Comparison of ENCODE assay signal across 24 cellular contexts in genomic region chr11:70377645-70378044, GRCh38.
"Had no signal": no experiment of that assay in that cellular context is flagged by ENCODE, and none has a peak within 500 bp of the region (broad histone marks: within the 10 kb centered on the region; RNA-seq: fewer than 3 reads in every experiment).

No MANE protein-coding gene starts in this region.

- DNase-seq: activated B cell treated with CpG ODN at 0.5 μM for 24 hours; activated CD4-positive, alpha-beta T cell treated with anti-CD3 and anti-CD28 coated beads for 48 hours; activated CD4-positive, alpha-beta T cell treated with anti-CD3 and anti-CD28 coated beads, Interleukin-2, amount 50 U/mL, for 1 hour; activated CD4-positive, alpha-beta T cell treated with anti-CD3 and anti-CD28 coated beads, Interleukin-2, amount 50 U/mL, for 48 hours; activated CD8-positive, alpha-beta memory T cell treated with anti-CD3 and anti-CD28 coated beads for 24 hours; activated CD8-positive, alpha-beta T cell treated with anti-CD3 and anti-CD28 coated beads for 36 hours; activated effector memory CD4-positive, alpha-beta T cell treated with Interleukin-2 at 50 U/mL for 16 hours; activated gamma-delta T cell treated with Interleukin-2 at 50 U/mL for 16 hours; activated naive CD4-positive, alpha-beta T cell treated with anti-CD3 and anti-CD28 coated beads, Interleukin-2, amount 50 U/mL, for 16 hours; activated naive CD4-positive, alpha-beta T cell treated with Interleukin-2 at 50 U/mL for 16 hours; activated T-cell treated with anti-CD3 and anti-CD28 coated beads, Interleukin-2, amount 50 U/mL, for 4 hours; amygdala; body of pancreas; caudate nucleus; colonic mucosa; effector CD8-positive, alpha-beta T cell; head of caudate nucleus; T-cell; T1000; WERI-Rb-1 had no signal

- H3K9me3 Mint-ChIP-seq: activated B cell treated with CpG ODN at 0.5 μM for 24 hours; activated CD8-positive, alpha-beta T cell treated with anti-CD3 and anti-CD28 coated beads for 36 hours; activated T-cell treated with anti-CD3 and anti-CD28 coated beads, Interleukin-2, amount 50 U/mL, for 4 hours; activated T-helper 17 cell treated with anti-CD3 and anti-CD28 coated beads, Interleukin-2, amount 50 U/mL, for 72 hours; T-cell; T-helper 1 cell treated with Interleukin-12 subunit alpha and Interleukin-12 subunit beta and Interleukin-4 antibody, amounts not matched to agents 30 μg/mL and 1 μg/mL, for 36 hours had no signal

- H3K27ac ChIP-seq: body of pancreas, colonic mucosa, esophagus muscularis mucosa, WERI-Rb-1 had no signal

- H3K4me3 ChIP-seq: body of pancreas, colonic mucosa, esophagus muscularis mucosa had no signal

- H3K4me1 Mint-ChIP-seq: activated B cell treated with CpG ODN at 0.5 μM for 24 hours; activated T-helper 17 cell treated with anti-CD3 and anti-CD28 coated beads, Interleukin-2, amount 50 U/mL, for 72 hours; T-cell had no signal

- H3K4me1 ChIP-seq: body of pancreas, colonic mucosa had no signal

- H3K27me3 ChIP-seq: body of pancreas, colonic mucosa, esophagus muscularis mucosa had no signal

- H3K27ac Mint-ChIP-seq: activated B cell treated with CpG ODN at 0.5 μM for 24 hours; activated CD8-positive, alpha-beta T cell treated with anti-CD3 and anti-CD28 coated beads for 36 hours; activated naive CD8-positive, alpha-beta T cell; activated T-helper 17 cell treated with anti-CD3 and anti-CD28 coated beads, Interleukin-2, amount 50 U/mL, for 72 hours; T-cell; T-helper 1 cell treated with Interleukin-12 subunit alpha and Interleukin-12 subunit beta and Interleukin-4 antibody, amounts not matched to agents 30 μg/mL and 1 μg/mL, for 36 hours had no signal

- H3K9me3 ChIP-seq: body of pancreas, colonic mucosa, esophagus muscularis mucosa had no signal

- H3K4me3 Mint-ChIP-seq: activated B cell treated with CpG ODN at 0.5 μM for 24 hours; activated CD8-positive, alpha-beta T cell treated with anti-CD3 and anti-CD28 coated beads for 36 hours; activated naive CD8-positive, alpha-beta T cell; activated T-cell treated with anti-CD3 and anti-CD28 coated beads, Interleukin-2, amount 50 U/mL, for 4 hours; activated T-helper 17 cell treated with anti-CD3 and anti-CD28 coated beads, Interleukin-2, amount 50 U/mL, for 72 hours; T-cell; T-helper 1 cell treated with Interleukin-12 subunit alpha and Interleukin-12 subunit beta and Interleukin-4 antibody, amounts not matched to agents 30 μg/mL and 1 μg/mL, for 36 hours had no signal

- H3K27me3 Mint-ChIP-seq: activated B cell treated with CpG ODN at 0.5 μM for 24 hours; activated CD8-positive, alpha-beta T cell treated with anti-CD3 and anti-CD28 coated beads for 36 hours; activated naive CD8-positive, alpha-beta T cell; activated T-helper 17 cell treated with anti-CD3 and anti-CD28 coated beads, Interleukin-2, amount 50 U/mL, for 72 hours; T-cell had no signal
